In the genomic region with DNA sequence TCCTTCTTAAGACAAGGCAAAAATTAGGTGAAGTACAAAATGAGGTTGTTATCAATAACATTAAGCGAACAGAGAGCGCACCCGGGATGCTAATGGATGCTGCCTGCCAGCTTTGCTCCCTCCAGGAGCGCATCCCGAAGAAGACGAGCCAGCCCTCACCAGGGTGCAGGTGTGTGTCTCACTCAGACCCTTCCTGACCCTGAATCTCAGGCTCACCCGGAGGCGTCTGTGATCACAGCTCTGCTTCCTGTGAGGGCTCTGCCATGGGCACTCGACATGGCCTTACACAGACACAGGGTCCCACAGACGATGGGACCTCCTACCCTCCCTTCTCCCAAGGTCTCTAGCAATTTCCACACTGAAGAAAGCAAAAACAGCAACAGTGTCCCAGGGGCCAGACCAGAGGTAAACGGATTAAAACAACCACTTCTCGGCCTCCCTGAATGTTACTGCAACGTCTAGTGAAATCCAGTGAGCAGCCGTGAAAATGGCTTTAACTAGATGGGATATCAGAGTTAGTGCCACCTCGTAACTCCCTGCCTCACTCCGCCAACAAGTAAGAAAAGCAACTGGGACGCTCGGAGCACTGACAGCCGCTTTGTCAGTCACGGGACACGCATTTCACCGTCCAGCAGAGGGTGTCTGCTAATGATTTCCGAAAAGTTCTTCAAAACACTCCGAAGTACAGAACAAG, we compare ENCODE assay signal across 10 cellular contexts. TPM values are rescaled to one million over a fixed set of nuclear protein-coding genes. Genes with fewer than 3 reads are reported as not detected.
DNase-seq lines count a peak whose midpoint lies in the region; ATAC-seq and TF ChIP-seq lines count a peak whose summit lies in the region.
"Had no signal": no experiment of that assay in that cellular context is flagged by ENCODE, and none has a peak within 500 bp of the region (broad histone marks: within the 10 kb centered on the region; RNA-seq: fewer than 3 reads in every experiment).

No MANE protein-coding gene starts in this region.

- peak in 1 of 3 donors; percentile 28 for DNase-seq in CD4-positive, CD25-positive, alpha-beta regulatory T cell
- peak; percentile 35 for DNase-seq in NB4 (ENCODE audit: low read depth)
- peak; percentile 20 for DNase-seq in epithelial cell of esophagus (ENCODE audit: low read depth)
- no peak for DNase-seq in naive thymus-derived CD8-positive, alpha-beta T cell
- DNase-seq in aorta = no peak
- no peak for DNase-seq in pons (ENCODE audit: low spot score)
- no peak for DNase-seq in T1000 (lab: John Stamatoyannopoulos, UW)

- peak; percentile 16 to 43 for ATAC-seq in CD4-positive, CD25-positive, alpha-beta regulatory T cell (ENCODE audit: low read depth in 2 of 2)
- ATAC-seq in naive thymus-derived CD8-positive, alpha-beta T cell = no peak
- ATAC-seq in aorta (ENCODE audit: low FRiP score) (no peak), HG03139 (IDR thresholded peaks at IDR 0.05; ENCODE audit: unreplicated experiment) (no peak)
- ATAC-seq: activated naive CD4-positive, alpha-beta T cell treated with anti-CD3 and anti-CD28 coated beads, Interleukin-2, amount 50 U/mL, for 72 hours had no signal

- no peaks in the 10 kb centered on the region for H3K9me3 Mint-ChIP-seq in CD4-positive, CD25-positive, alpha-beta regulatory T cell
- H3K9me3 Mint-ChIP-seq in naive thymus-derived CD8-positive, alpha-beta T cell = no peaks in the 10 kb centered on the region
- H3K9me3 Mint-ChIP-seq: activated naive CD4-positive, alpha-beta T cell treated with anti-CD3 and anti-CD28 coated beads, Interleukin-2, amount 50 U/mL, for 72 hours had no signal

- H3K27ac ChIP-seq in CD4-positive, CD25-positive, alpha-beta regulatory T cell (ENCODE audit: insufficient read depth, low read length, poor library complexity, severe bottlenecking) = peak overlapping the region; percentile 34
- no peak overlapping the region for H3K27ac ChIP-seq in aorta (ENCODE audit: low read depth in 1 of 2, low read length in 2 of 2)

- H3K4me1 ChIP-seq in CD4-positive, CD25-positive, alpha-beta regulatory T cell (ENCODE audit: control insufficient read depth, insufficient read depth, low read length, poor library complexity, severe bottlenecking) = no peaks in the 10 kb centered on the region
- H3K4me1 ChIP-seq in aorta (ENCODE audit: control insufficient read depth in 1 of 2, insufficient read depth in 2 of 2, low read length in 2 of 2) = no peaks in the 10 kb centered on the region

- peaks cover 9% of the 10 kb centered on the region for H3K27me3 Mint-ChIP-seq in CD4-positive, CD25-positive, alpha-beta regulatory T cell
- peaks cover 3 to 12% (median 4%) of the 10 kb centered on the region in 5 donors for H3K27me3 Mint-ChIP-seq in naive thymus-derived CD8-positive, alpha-beta T cell

- peak overlapping the region; percentile 1 to 63 (median 44) for H3K4me3 Mint-ChIP-seq in CD4-positive, CD25-positive, alpha-beta regulatory T cell
- H3K4me3 Mint-ChIP-seq in naive thymus-derived CD8-positive, alpha-beta T cell = peak overlapping the region in 6 of 10 donors; percentile 0 to 57 (median 26)

- H3K27me3 ChIP-seq in CD4-positive, CD25-positive, alpha-beta regulatory T cell (ENCODE audit: control insufficient read depth, insufficient read depth, low read length) = no peaks in the 10 kb centered on the region
- no peaks in the 10 kb centered on the region for H3K27me3 ChIP-seq in aorta (ENCODE audit: control insufficient read depth in 1 of 2, insufficient read depth in 2 of 2, low read length in 1 of 2)

- TF ChIP-seq POLR2A in NB4 (IDR thresholded peaks at IDR 0.05; ENCODE audit: extremely low read depth, insufficient read length) = no peak

- 64 to 71% methylated on average over 24 of the region's 24 CpGs for WGBS in aorta, 2 donors

- intact Hi-C loops in aorta (cut with DNase I) = no loop called here

- peak overlapping the region; percentile 0 to 81 (median 71) for H3K27ac Mint-ChIP-seq in CD4-positive, CD25-positive, alpha-beta regulatory T cell
- peak overlapping the region in 8 of 10 donors; percentile 30 to 82 (median 62) for H3K27ac Mint-ChIP-seq in naive thymus-derived CD8-positive, alpha-beta T cell
- H3K27ac Mint-ChIP-seq: activated naive CD4-positive, alpha-beta T cell treated with anti-CD3 and anti-CD28 coated beads, Interleukin-2, amount 50 U/mL, for 72 hours had no signal

- no peaks in the 10 kb centered on the region for H3K36me3 Mint-ChIP-seq in CD4-positive, CD25-positive, alpha-beta regulatory T cell
- H3K36me3 Mint-ChIP-seq in naive thymus-derived CD8-positive, alpha-beta T cell = no peaks in the 10 kb centered on the region
- H3K36me3 Mint-ChIP-seq: activated naive CD4-positive, alpha-beta T cell treated with anti-CD3 and anti-CD28 coated beads, Interleukin-2, amount 50 U/mL, for 72 hours had no signal

- no peaks in the 10 kb centered on the region for H3K9me3 ChIP-seq in CD4-positive, CD25-positive, alpha-beta regulatory T cell (ENCODE audit: control insufficient read depth in 2 of 2, low read length in 2 of 2)
- H3K9me3 ChIP-seq in aorta (ENCODE audit: control insufficient read depth, low read length) = no peaks in the 10 kb centered on the region

- POLR2A ChIA-PET in naive thymus-derived CD8-positive, alpha-beta T cell (lab: Charles Lee) = interaction anchor here (0.6 kb wide), 1 partner anchor 26 kb away, joined by 3 read pairs; no protein-coding TSS in a partner anchor

- H3K4me3 ChIP-seq in CD4-positive, CD25-positive, alpha-beta regulatory T cell (ENCODE audit: low read depth, low read length) = no peak overlapping the region
- H3K4me3 ChIP-seq in NB4 (ENCODE audit: low read depth, low read length) = no peak overlapping the region
- H3K4me3 ChIP-seq in epithelial cell of esophagus (ENCODE audit: low read length) = no peak overlapping the region
- H3K4me3 ChIP-seq in aorta (ENCODE audit: low read length in 2 of 2) = no peak overlapping the region
- H3K4me3 ChIP-seq: lung had no signal

- no peaks in the 10 kb centered on the region for H3K36me3 ChIP-seq in CD4-positive, CD25-positive, alpha-beta regulatory T cell (ENCODE audit: control insufficient read depth, insufficient read depth, low read length)
- no peaks in the 10 kb centered on the region for H3K36me3 ChIP-seq in aorta (ENCODE audit: control insufficient read depth in 1 of 2, insufficient read depth in 2 of 2, low read length in 1 of 2)

- H3K4me1 Mint-ChIP-seq in CD4-positive, CD25-positive, alpha-beta regulatory T cell = no peaks in the 10 kb centered on the region
- peaks cover 0 to 7% (median 1%) of the 10 kb centered on the region in 4 donors for H3K4me1 Mint-ChIP-seq in naive thymus-derived CD8-positive, alpha-beta T cell

- TF ChIP-seq CTCF in NB4 (IDR thresholded peaks at IDR 0.05; ENCODE audit: low read depth, low read length) (no peak), epithelial cell of esophagus (IDR thresholded peaks at IDR 0.05; ENCODE audit: insufficient read depth, low read depth, low read length, missing control alignments) (peak; percentile 36)

RNA-seq across cellular contexts. Expression of a gene that starts 11.7 kb away (rescaled TPM):
- total RNA-seq in CD4-positive, CD25-positive, alpha-beta regulatory T cell = 0.49 TPM
- under 1 TPM in 2 of 4 donors, not detected in 2; 0.03 to 0.09 TPM for polyA plus RNA-seq in CD4-positive, CD25-positive, alpha-beta regulatory T cell
- not detected for total RNA-seq in naive thymus-derived CD8-positive, alpha-beta T cell
- polyA plus RNA-seq in naive thymus-derived CD8-positive, alpha-beta T cell = under 1 TPM; 0.06 to 0.08 (median 0.06) TPM
- total RNA-seq in aorta = 10 to 100 TPM; 17.4 to 22.7 TPM
- 1 to 10 TPM in 1 of 2 donors, under 1 TPM in 1; 0.50 to 2.1 TPM for polyA plus RNA-seq in aorta

RNA-seq across cellular contexts. Expression of a gene that starts 41.9 kb away (rescaled TPM):
- total RNA-seq in CD4-positive, CD25-positive, alpha-beta regulatory T cell = not detected
- under 1 TPM in 1 of 4 donors, not detected in 3; 0.21 TPM for polyA plus RNA-seq in CD4-positive, CD25-positive, alpha-beta regulatory T cell
- total RNA-seq in naive thymus-derived CD8-positive, alpha-beta T cell = not detected
- polyA plus RNA-seq in naive thymus-derived CD8-positive, alpha-beta T cell = under 1 TPM; 0.29 to 0.60 (median 0.57) TPM
- not detected for total RNA-seq in aorta
- polyA plus RNA-seq in aorta = under 1 TPM in 1 of 2 donors, not detected in 1; 0.38 TPM
- total RNA-seq: activated naive CD4-positive, alpha-beta T cell treated with anti-CD3 and anti-CD28 coated beads, Interleukin-2, amount 50 U/mL, for 72 hours; lung had no signal

RNA-seq across cellular contexts. Expression of a gene that starts 45.7 kb away (rescaled TPM):
- 33.7 TPM for total RNA-seq in CD4-positive, CD25-positive, alpha-beta regulatory T cell
- polyA plus RNA-seq in CD4-positive, CD25-positive, alpha-beta regulatory T cell = 10 to 100 TPM; 69.0 to 72.1 (median 69.9) TPM
- 10 to 100 TPM; 39.3 to 42.0 TPM for total RNA-seq in naive thymus-derived CD8-positive, alpha-beta T cell
- polyA plus RNA-seq in naive thymus-derived CD8-positive, alpha-beta T cell = 10 to 100 TPM; 56.4 to 79.0 (median 68.3) TPM
- total RNA-seq in aorta = 100 to 1,000 TPM in 1 of 2 donors, 10 to 100 TPM in 1; 91.2 to 110 TPM
- 100 to 1,000 TPM in 1 of 2 donors, 10 to 100 TPM in 1; 89.8 to 112 TPM for polyA plus RNA-seq in aorta

Comparison
In these comparisons a context has a peak if more than half of its experiments do, and no peak if none do; other contexts are left out.
1. ATAC-seq: peak in CD4-positive, CD25-positive, alpha-beta regulatory T cell (2 of 2); none in naive thymus-derived CD8-positive, alpha-beta T cell (0 of 2), aorta (single experiment) and HG03139 (single experiment).
2. DNase-seq: peak in NB4 (single experiment) and epithelial cell of esophagus (single experiment); none in naive thymus-derived CD8-positive, alpha-beta T cell (0 of 10), aorta (0 of 2), pons (single experiment) and T1000 (single experiment).
3. RNA of a gene that starts 11.7 kb away (total RNA-seq): 17.4 to 22.7 TPM in aorta; 0.49 TPM in CD4-positive, CD25-positive, alpha-beta regulatory T cell (single experiment) and not detected in naive thymus-derived CD8-positive, alpha-beta T cell; every median in the first group is over 10 times any median in the second.